Comparison of ENCODE assay signal across 8 cellular contexts in genomic region chr2:147843421-147843863, GRCh38. TPM values are rescaled to one million over a fixed set of nuclear protein-coding genes. Genes with fewer than 3 reads are reported as not detected.
DNase-seq lines count a peak whose midpoint lies in the region; ATAC-seq and TF ChIP-seq lines count a peak whose summit lies in the region.

No MANE protein-coding gene starts in this region.

- no CpG with 5 or more reads among the region's 18 CpGs for WGBS in iPS DF 6.9 (ENCODE audit: insufficient coverage, insufficient read length)

- peaks cover 2% of the 10 kb centered on the region for H3K9me3 Mint-ChIP-seq in activated B cell treated with CpG ODN at 0.5 μM for 24 hours
- no peaks in the 10 kb centered on the region for H3K9me3 Mint-ChIP-seq in stimulated activated naive B cell treated with anti-CD40 and anti-IgM and Interleukin-4, amounts not matched to agents 10 μg/mL and 1 μg/mL and 100 μg/mL, for 72 hours

- peak overlapping the region; percentile 44; the same call in 1 of the 2 replicates for H3K4me3 ChIP-seq in iPS DF 6.9 (ENCODE audit: low read length)

- POLR2A ChIA-PET in activated B cell treated with CpG ODN at 0.5 μM for 24 hours (lab: Charles Lee): interaction anchor here (0.9 to 1.6 kb wide), 3 partner anchors 177 to 1744 kb away, joined by 3 to 13 read pairs (median 4); partner anchors contain the start of genes MBD5, MMADHC and ORC4

- H3K36me3 Mint-ChIP-seq in activated B cell treated with CpG ODN at 0.5 μM for 24 hours (ENCODE audit: low read depth): peaks cover 6% of the 10 kb centered on the region
- H3K36me3 Mint-ChIP-seq in stimulated activated naive B cell treated with anti-CD40 and anti-IgM and Interleukin-4, amounts not matched to agents 10 μg/mL and 1 μg/mL and 100 μg/mL, for 72 hours: peaks cover 0 to 4% of the 10 kb centered on the region in 2 donors

- H3K4me3 Mint-ChIP-seq in activated B cell treated with CpG ODN at 0.5 μM for 24 hours: peak overlapping the region; percentile 88
- peak overlapping the region; percentile 93 to 99 for H3K4me3 Mint-ChIP-seq in stimulated activated naive B cell treated with anti-CD40 and anti-IgM and Interleukin-4, amounts not matched to agents 10 μg/mL and 1 μg/mL and 100 μg/mL, for 72 hours

- TF ChIP-seq CTCF in activated B cell treated with CpG ODN at 0.5 μM for 24 hours (IDR thresholded peaks at IDR 0.05): no peak

- no peak for ATAC-seq in activated B cell treated with CpG ODN at 0.5 μM for 24 hours (ENCODE audit: low read depth)
- ATAC-seq in stimulated activated naive B cell treated with anti-CD40 and anti-IgM and Interleukin-4, amounts not matched to agents 10 μg/mL and 1 μg/mL and 100 μg/mL, for 72 hours (replicated peaks): no peak
- ATAC-seq in GM19397 (IDR thresholded peaks at IDR 0.05; ENCODE audit: unreplicated experiment): no peak
- no peak for ATAC-seq in GM18861 (IDR thresholded peaks at IDR 0.05; ENCODE audit: unreplicated experiment)

- H3K27ac ChIP-seq in iPS DF 6.9 (ENCODE audit: low read length): no peak overlapping the region

- CTCF ChIA-PET in activated B cell treated with CpG ODN at 0.5 μM for 24 hours (lab: Charles Lee): interaction anchor here (1.2 kb wide), 1 partner anchor 177 kb away, joined by 3 read pairs; the partner anchor contains the start of genes MBD5 and ORC4

- no peaks in the 10 kb centered on the region for H3K36me3 ChIP-seq in iPS DF 6.9 (ENCODE audit: control insufficient read depth, insufficient read depth, low read length)

- H3K4me1 ChIP-seq in iPS DF 6.9 (ENCODE audit: control insufficient read depth, insufficient read depth, low read length): 0 out of 2 replicates have a peak, but pooled peaks cover under 1% of the 10 kb centered on the region

- H3K27me3 ChIP-seq in iPS DF 6.9 (ENCODE audit: control insufficient read depth, insufficient read depth, low read length): no peaks in the 10 kb centered on the region

- intact Hi-C loops in activated B cell treated with CpG ODN at 0.5 μM for 24 hours (cut with micrococcal nuclease): loop anchor here (1.0 to 5.0 kb wide), 6 partner anchors 178 to 1744 kb away; partner anchors contain the start of genes EPC2, KIF5C, MBD5 and MMADHC

- peaks cover 29% of the 10 kb centered on the region for H3K4me1 Mint-ChIP-seq in activated B cell treated with CpG ODN at 0.5 μM for 24 hours
- H3K4me1 Mint-ChIP-seq in stimulated activated naive B cell treated with anti-CD40 and anti-IgM and Interleukin-4, amounts not matched to agents 10 μg/mL and 1 μg/mL and 100 μg/mL, for 72 hours: peaks cover 16 to 39% of the 10 kb centered on the region in 2 donors

- H3K9me3 ChIP-seq in iPS DF 6.9 (ENCODE audit: control insufficient read depth, insufficient read depth, low read length): no peaks in the 10 kb centered on the region

- H3K27me3 Mint-ChIP-seq in activated B cell treated with CpG ODN at 0.5 μM for 24 hours: peaks cover 33% of the 10 kb centered on the region
- H3K27me3 Mint-ChIP-seq in stimulated activated naive B cell treated with anti-CD40 and anti-IgM and Interleukin-4, amounts not matched to agents 10 μg/mL and 1 μg/mL and 100 μg/mL, for 72 hours: peaks cover 41 to 42% of the 10 kb centered on the region in 2 donors

- peak overlapping the region; percentile 80 for H3K27ac Mint-ChIP-seq in activated B cell treated with CpG ODN at 0.5 μM for 24 hours
- peak overlapping the region; percentile 95 for H3K27ac Mint-ChIP-seq in stimulated activated naive B cell treated with anti-CD40 and anti-IgM and Interleukin-4, amounts not matched to agents 10 μg/mL and 1 μg/mL and 100 μg/mL, for 72 hours

- peak; percentile 80 for DNase-seq in NCI-H1105 treated with DMSO at 0.1 percent for 48 hours (lab: John Stamatoyannopoulos, UW)
- DNase-seq in NCI-H1105 (lab: John Stamatoyannopoulos, UW): no peak
- no peak for DNase-seq in activated B cell treated with CpG ODN at 0.5 μM for 24 hours
- no peak for DNase-seq in iPS DF 6.9 (ENCODE audit: low read depth, low spot score)
- no peak for DNase-seq in stimulated activated naive B cell treated with anti-CD40 and anti-IgM and Interleukin-4, amounts not matched to agents 10 μg/mL and 1 μg/mL and 100 μg/mL, for 72 hours
- no peak for DNase-seq in NCI-H2081 (lab: John Stamatoyannopoulos, UW)

RNA-seq across cellular contexts. Expression of gene ACVR2A, which starts 1.4 kb away (rescaled TPM):
- 2.0 and 2.8 TPM in 2 replicates for total RNA-seq in activated B cell treated with CpG ODN at 0.5 μM for 24 hours
